Comparison of ENCODE assay signal across 8 cellular contexts in the genomic region with DNA sequence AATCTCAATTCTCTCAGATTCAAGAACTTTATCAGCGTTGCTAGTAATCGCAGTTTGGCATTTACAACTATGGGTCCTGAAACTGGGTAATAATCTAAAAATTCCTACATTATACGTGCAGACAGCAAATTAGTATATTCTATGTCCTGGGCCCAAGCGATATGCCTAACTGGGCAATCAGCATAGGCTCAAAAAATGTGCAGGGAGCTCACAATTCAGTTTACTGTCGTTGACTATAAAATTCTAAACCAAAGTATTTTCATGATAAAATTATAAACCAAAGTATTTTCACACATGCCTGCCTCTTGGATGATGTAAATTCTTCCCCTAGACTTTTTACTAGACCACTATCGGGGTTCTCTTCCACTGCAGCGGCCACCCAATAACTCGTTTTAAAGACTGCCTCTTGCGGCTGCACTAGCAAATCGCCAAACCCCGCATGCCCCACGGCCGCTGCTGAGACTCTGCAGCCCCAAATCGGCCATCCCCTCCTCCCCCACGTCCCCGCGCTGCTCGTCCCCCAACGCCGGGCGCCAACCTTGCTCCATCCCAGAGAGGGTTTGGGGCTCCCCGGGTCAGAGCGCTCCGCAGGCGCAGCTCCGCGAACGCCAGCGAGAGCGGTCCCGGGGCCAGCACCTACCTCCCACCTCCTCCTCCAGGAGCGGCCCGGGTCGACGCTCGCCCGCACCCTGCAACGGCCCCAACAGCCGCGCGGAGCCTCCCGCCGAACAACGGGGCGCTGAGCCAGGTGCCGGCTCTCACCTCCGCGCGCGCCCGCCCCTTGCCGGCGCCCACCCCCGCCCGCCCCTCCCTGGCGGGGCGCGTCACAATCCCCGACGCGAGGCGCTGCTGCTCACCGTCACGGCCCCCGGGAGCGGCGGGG. TPM values are rescaled to one million over a fixed set of nuclear protein-coding genes. Genes with fewer than 3 reads are reported as not detected.
DNase-seq lines count a peak whose midpoint lies in the region; TF ChIP-seq lines count a peak whose summit lies in the region.

No MANE protein-coding gene starts in this region.

- H4K91ac ChIP-seq in mesenchymal stem cell (ENCODE audit: low read length), result no peak overlapping the region

- peak overlapping the region; percentile 72 for H4K8ac ChIP-seq in mesenchymal stem cell (ENCODE audit: low read length)

- peak overlapping the region; percentile 70 for H3K4me2 ChIP-seq in mesenchymal stem cell (ENCODE audit: low read length, poor library complexity, severe bottlenecking)

- H3K36me3 ChIP-seq in SK-N-MC (ENCODE audit: insufficient read depth, low read length), result peaks cover 5% of the 10 kb centered on the region; the same call in 1 of the 2 replicates
- H3K36me3 ChIP-seq in mesenchymal stem cell (ENCODE audit: control insufficient read depth in 1 of 2, insufficient read depth in 2 of 2, low read depth in 1 of 2, low read length in 2 of 2), result no peaks in the 10 kb centered on the region
- no peaks in the 10 kb centered on the region for H3K36me3 ChIP-seq in subcutaneous abdominal adipose tissue (ENCODE audit: control insufficient read depth in 5 of 5, insufficient read depth in 5 of 5, low read length in 5 of 5)

- H2BK5ac ChIP-seq in mesenchymal stem cell (ENCODE audit: low read depth, low read length, poor library complexity, severe bottlenecking), result no peak overlapping the region

- H3K23ac ChIP-seq in mesenchymal stem cell (ENCODE audit: low read length in 2 of 2), result peak overlapping the region in 1 of 2 experiments; percentile 70

- DNase-seq in Caki2 (ENCODE audit: low read depth), result peak; percentile 41
- DNase-seq in GM19238 (ENCODE audit: insufficient read length, low spot score), result peak; percentile 27
- peak; percentile 40 for DNase-seq in HuH-7 (ENCODE audit: low spot score)
- no peak for DNase-seq in SK-N-MC (ENCODE audit: low read depth, low spot score)
- peak; percentile 55 to 84 (median 72) for DNase-seq in dorsolateral prefrontal cortex
- DNase-seq in mesenchymal stem cell, result peak; percentile 68
- no peak for DNase-seq in activated effector memory CD4-positive, alpha-beta T cell treated with Interleukin-2 at 50 U/mL for 16 hours

- H2BK120ac ChIP-seq in mesenchymal stem cell (ENCODE audit: low read depth, low read length), result peak overlapping the region; percentile 89

- intact Hi-C loops in dorsolateral prefrontal cortex (cut with DNase I), result loop anchor here (2.0 to 10.0 kb wide), 3 partner anchors 33 to 65 kb away; no protein-coding TSS in a partner anchor

- in situ Hi-C loops in Caki2 (cut with HindIII; ENCODE audit: low pct_unique_long_range_greater_than_20kb, low sequenced_read_pairs), result no loop called here

- no peaks in the 10 kb centered on the region for H3K4me1 ChIP-seq in mesenchymal stem cell (ENCODE audit: control insufficient read depth, insufficient read depth, low read depth, low read length)
- H3K4me1 ChIP-seq in subcutaneous abdominal adipose tissue (ENCODE audit: control insufficient read depth in 5 of 5, insufficient read depth in 5 of 5, low read length in 5 of 5), result peaks cover 3 to 14% (median 13%) of the 10 kb centered on the region in 5 donors

- peaks cover 4% of the 10 kb centered on the region for H3K79me1 ChIP-seq in mesenchymal stem cell (replicated peaks; ENCODE audit: low read length, poor library complexity, severe bottlenecking)

- peak overlapping the region; percentile 99 for H3K4me3 ChIP-seq in SK-N-MC
- H3K4me3 ChIP-seq in dorsolateral prefrontal cortex, result peak overlapping the region; percentile 50 to 95 (median 81)
- H3K4me3 ChIP-seq in mesenchymal stem cell (ENCODE audit: insufficient read depth in 1 of 2, low read depth in 1 of 2, low read length in 2 of 2), result peak overlapping the region; percentile 83 to 96
- H3K4me3 ChIP-seq in subcutaneous abdominal adipose tissue (ENCODE audit: low read depth in 1 of 5, low read length in 5 of 5), result peak overlapping the region; percentile 59 to 85 (median 74)

- H3K9me3 ChIP-seq in SK-N-MC (ENCODE audit: low read depth, low read length) (no peaks in the 10 kb centered on the region), mesenchymal stem cell (ENCODE audit: control insufficient read depth, low read length) (no peaks in the 10 kb centered on the region), subcutaneous abdominal adipose tissue (ENCODE audit: control insufficient read depth in 5 of 5, low read length in 5 of 5) (no peaks in the 10 kb centered on the region)

- no peak overlapping the region for H2BK15ac ChIP-seq in mesenchymal stem cell (ENCODE audit: low read depth, poor library complexity, severe bottlenecking)

- 6% methylated on average over 47 of the region's 67 CpGs for WGBS in mesenchymal stem cell

- H3K4ac ChIP-seq in mesenchymal stem cell (ENCODE audit: low read depth in 1 of 2, low read length in 2 of 2), result peak overlapping the region in 1 of 2 experiments; percentile 50

- H3K9ac ChIP-seq in SK-N-MC (ENCODE audit: insufficient read length) (peak overlapping the region; percentile 76), mesenchymal stem cell (ENCODE audit: low read length) (peak overlapping the region; percentile 83), subcutaneous abdominal adipose tissue (ENCODE audit: low read length in 5 of 5) (peak overlapping the region in 3 of 5 donors; percentile 36 to 51 (median 47))

- H3K14ac ChIP-seq in mesenchymal stem cell (ENCODE audit: low read length in 2 of 2), result peak overlapping the region in 1 of 2 experiments; percentile 58

- H3K27ac ChIP-seq in SK-N-MC (no peak overlapping the region), dorsolateral prefrontal cortex (peak overlapping the region; percentile 24 to 98 (median 92)), mesenchymal stem cell (ENCODE audit: low read length, poor library complexity, severe bottlenecking) (no peak overlapping the region), subcutaneous abdominal adipose tissue (ENCODE audit: low read depth, low read length) (no peak overlapping the region)

- peak overlapping the region in 1 of 2 experiments; percentile 54 for H2BK12ac ChIP-seq in mesenchymal stem cell (ENCODE audit: low read length in 2 of 2)

- H2AK5ac ChIP-seq in mesenchymal stem cell (ENCODE audit: low read length, severe bottlenecking), result no peak overlapping the region

- peak in 49 of 56 donors; percentile 13 to 58 (median 37) for TF ChIP-seq CTCF in dorsolateral prefrontal cortex (IDR thresholded peaks at IDR 0.05 in 54 of 56, conservative IDR thresholded peaks at IDR 0.05 in 2 of 56; ENCODE audit: low read depth in 1 of 56, partially characterized antibody in 56 of 56)

- H3K27me3 ChIP-seq in dorsolateral prefrontal cortex, result no peaks in the 10 kb centered on the region
- no peaks in the 10 kb centered on the region for H3K27me3 ChIP-seq in mesenchymal stem cell (ENCODE audit: control insufficient read depth in 1 of 2, insufficient read depth in 1 of 2, low read length in 2 of 2)
- no peaks in the 10 kb centered on the region for H3K27me3 ChIP-seq in subcutaneous abdominal adipose tissue (ENCODE audit: control insufficient read depth in 5 of 5, insufficient read depth in 4 of 5, low read length in 5 of 5)

- H2AFZ ChIP-seq in mesenchymal stem cell (ENCODE audit: low read depth, low read length), result peak overlapping the region; percentile 97

- H3K18ac ChIP-seq in mesenchymal stem cell (ENCODE audit: low read depth in 1 of 2, low read length in 2 of 2), result peak overlapping the region; percentile 77 to 80

RNA-seq across cellular contexts. Expression of gene SSX2IP, which starts 0.5 kb away (rescaled TPM):
- 13.8 and 21.4 TPM in 2 replicates for total RNA-seq in Caki2 (2014; rRNA removed; shearing (Covaris generic); ENCODE audit: low replicate concordance)
- total RNA-seq in dorsolateral prefrontal cortex, result 100 to 1,000 TPM in 28 of 120 experiments, 10 to 100 TPM in 92; 27.5 to 131 (median 86.0) TPM
- polyA plus RNA-seq in mesenchymal stem cell (2013, experiment 1 of 2), result 5.5 TPM
- 5.8 TPM for polyA plus RNA-seq in mesenchymal stem cell (2013, experiment 2 of 2)

Comparison
In these comparisons a context has a peak if more than half of its experiments do, and no peak if none do; other contexts are left out.
1. DNase-seq: peak in Caki2 (single experiment), GM19238 (single experiment), HuH-7 (single experiment), dorsolateral prefrontal cortex (10 of 10) and mesenchymal stem cell (single experiment); none in SK-N-MC (single experiment) and activated effector memory CD4-positive, alpha-beta T cell treated with Interleukin-2 at 50 U/mL for 16 hours (single experiment).
2. H3K27ac ChIP-seq: peak in dorsolateral prefrontal cortex (59 of 59); none in SK-N-MC (single experiment), mesenchymal stem cell (single experiment) and subcutaneous abdominal adipose tissue (single experiment).
3. Peak in every context shown above with its lines, with median percentiles within 50 percentile points of each other: H3K4me3 ChIP-seq and H3K9ac ChIP-seq.